ENCODE assay signal across 15 cellular contexts in genomic region chr15:88388702-88389101, GRCh38.
"Had no signal": no experiment of that assay in that cellular context is flagged by ENCODE, and none has a peak within 500 bp of the region (broad histone marks: within the 10 kb centered on the region; RNA-seq: fewer than 3 reads in every experiment).

No MANE protein-coding gene starts in this region.

- H3K27me3 ChIP-seq: ovary had no signal

- H3K4me1 Mint-ChIP-seq: brain; central memory CD8-positive, alpha-beta T cell; neural crest cell had no signal

- H3K27ac Mint-ChIP-seq: activated T-helper 2 cell treated with anti-CD3 and anti-CD28 coated beads, Interferon-gamma antibody, Interleukin-2, Interleukin-4, amounts not matched to agents 10 μg/mL and 5 μg/mL and 100 μg/mL, durations not matched to agents 14 hours and 24 hours and 36 hours; brain had no signal

- H3K27ac ChIP-seq: ovary, stomach, thoracic aorta had no signal

- ATAC-seq: activated CD4-positive, CD25-positive, alpha-beta regulatory T cell treated with anti-CD3 and anti-CD28 coated beads, Interleukin-2, amount 50 U/mL, for 24 hours; esophagus mucosa had no signal

- H3K4me3 Mint-ChIP-seq: brain; central memory CD8-positive, alpha-beta T cell; neural crest cell had no signal

- H3K4me3 ChIP-seq: ovary, stomach, thoracic aorta had no signal

- H3K36me3 Mint-ChIP-seq: brain had no signal

- H3K4me1 ChIP-seq: stomach had no signal

- H3K9me3 ChIP-seq: ovary, stomach, thoracic aorta had no signal

- FAIRE-seq: keratinocyte had no signal

- H3K36me3 ChIP-seq: ovary, stomach, thoracic aorta had no signal

- DNase-seq: activated naive CD4-positive, alpha-beta T cell treated with anti-CD3 and anti-CD28 coated beads, Interleukin-2, amount 50 U/mL, for 16 hours; dermis blood vessel endothelial cell; glutamatergic neuron; ovary; stimulated activated CD4-positive, alpha-beta T cell treated with anti-CD3 and anti-CD28 coated beads, Interleukin-15, amount 100 ng/mL, for 24 hours; stimulated activated CD4-positive, alpha-beta T cell treated with anti-CD3 and anti-CD28 coated beads, Interleukin-4, amount 100 ng/mL, for 4 hours; stomach had no signal

- H3K9me3 Mint-ChIP-seq: activated T-helper 2 cell treated with anti-CD3 and anti-CD28 coated beads, Interferon-gamma antibody, Interleukin-2, Interleukin-4, amounts not matched to agents 10 μg/mL and 5 μg/mL and 100 μg/mL, durations not matched to agents 14 hours and 24 hours and 36 hours; central memory CD8-positive, alpha-beta T cell; neural crest cell had no signal
